18 cellular contexts compared by ENCODE assay signal in genomic region chr1:23466423-23466989, GRCh38. TPM values are rescaled to one million over a fixed set of nuclear protein-coding genes. Genes with fewer than 3 reads are reported as not detected.
"Had no signal": no experiment of that assay in that cellular context is flagged by ENCODE, and none has a peak within 500 bp of the region (broad histone marks: within the 10 kb centered on the region; RNA-seq: fewer than 3 reads in every experiment).

No MANE protein-coding gene starts in this region.

- H3K27me3 ChIP-seq: adrenal gland, esophagus squamous epithelium, upper lobe of left lung had no signal

- FAIRE-seq: endothelial cell of umbilical vein had no signal

- DNase-seq: activated B cell treated with CpG ODN at 0.5 μM for 24 hours; activated CD4-positive, alpha-beta memory T cell treated with anti-CD3 and anti-CD28 coated beads for 36 hours; activated CD4-positive, alpha-beta T cell treated with anti-CD3 and anti-CD28 coated beads for 4 hours; activated gamma-delta T cell treated with Interleukin-2 at 50 U/mL for 16 hours; activated T-cell treated with anti-CD3 and anti-CD28 coated beads for 4 hours; adrenal gland; effector memory CD4-positive, alpha-beta T cell; esophagus squamous epithelium; left ventricle myocardium superior; mesenchymal stem cell; stimulated activated CD4-positive, alpha-beta T cell treated with anti-CD3 and anti-CD28 coated beads, Interleukin-4, amount 100 ng/mL, for 1 hour; stimulated activated naive CD8-positive, alpha-beta T cell treated with anti-CD3 and anti-CD28 coated beads, Interleukin-15, amount 100 ng/mL, for 72 hours; upper lobe of left lung had no signal

- H3K36me3 ChIP-seq: adrenal gland, esophagus squamous epithelium, thoracic aorta, upper lobe of left lung had no signal

- H3K9me3 ChIP-seq: adrenal gland, esophagus squamous epithelium, thoracic aorta, upper lobe of left lung had no signal

- H3K27ac ChIP-seq: adrenal gland, esophagus squamous epithelium, thoracic aorta, upper lobe of left lung had no signal

- ATAC-seq: activated naive CD4-positive, alpha-beta T cell treated with anti-CD3 and anti-CD28 coated beads, Interleukin-2, amount 50 U/mL, for 72 hours; left ventricle myocardium superior; stimulated activated naive CD8-positive, alpha-beta T cell treated with anti-CD3 and anti-CD28 coated beads, Interleukin-15, amount 100 ng/mL, for 72 hours had no signal

- H3K4me3 ChIP-seq: adrenal gland, esophagus squamous epithelium, skin epidermis, thoracic aorta, upper lobe of left lung had no signal

RNA-seq across cellular contexts. Expression of gene ASAP3, which starts 17.5 kb away (rescaled TPM):
- total RNA-seq: activated T-helper 1 cell treated with anti-CD3 and anti-CD28 coated beads, Interleukin-12 subunit alpha, Interleukin-12 subunit beta, Interleukin-2, Interleukin-4 antibody, amounts not matched to agents 30 ng/mL and 10 ng/mL and 1 ng/mL, durations not matched to agents 14 hours and 24 hours and 36 hours had no signal

RNA-seq across cellular contexts. Expression of gene TCEA3, which starts 42.0 kb away (rescaled TPM):
- total RNA-seq: activated B cell treated with CpG ODN at 0.5 μM for 24 hours had no signal
